Comparison of ENCODE assay signal across 18 cellular contexts in genomic region chr17:59337741-59338299, GRCh38.
"Had no signal": no experiment of that assay in that cellular context is flagged by ENCODE, and none has a peak within 500 bp of the region (broad histone marks: within the 10 kb centered on the region; RNA-seq: fewer than 3 reads in every experiment).

No MANE protein-coding gene starts in this region.

- H3K27ac Mint-ChIP-seq: activated naive CD4-positive, alpha-beta T cell treated with anti-CD3 and anti-CD28 coated beads, Interleukin-2, amount 50 U/mL, for 24 hours; activated T-cell treated with anti-CD3 and anti-CD28 coated beads, Interleukin-2, amount 50 U/mL, for 24 hours; brain; dendritic cell treated with granulocyte-macrophage colony-stimulating factor and Interleukin-4, amounts not matched to agents 40 ng/mL and 50 ng/mL, for 4 days; effector memory CD8-positive, alpha-beta T cell; stimulated activated naive B cell treated with anti-CD40 and anti-IgM and Interleukin-4, amounts not matched to agents 10 μg/mL and 1 μg/mL and 100 μg/mL, for 72 hours had no signal

- H3K27me3 ChIP-seq: left lung, tibial nerve, uterus had no signal

- ATAC-seq: effector memory CD8-positive, alpha-beta T cell; left lung; stimulated activated naive B cell treated with anti-CD40 and anti-IgM and Interleukin-4, amounts not matched to agents 10 μg/mL and 1 μg/mL and 100 μg/mL, for 72 hours had no signal

- DNase-seq: activated CD4-positive, alpha-beta T cell treated with anti-CD3 and anti-CD28 coated beads for 1 hour; activated CD4-positive, alpha-beta T cell treated with anti-CD3 and anti-CD28 coated beads, Interleukin-2, amount 50 U/mL, for 4 hours; activated effector memory CD4-positive, alpha-beta T cell treated with anti-CD3 and anti-CD28 coated beads, Interleukin-2, amount 50 U/mL, for 16 hours; activated T-cell treated with anti-CD3 and anti-CD28 coated beads, Interleukin-2, amount 50 U/mL, for 24 hours; amygdala; cerebellar nuclear complex; effector memory CD8-positive, alpha-beta T cell; left lung; mesenchymal stem cell; stimulated activated CD4-positive, alpha-beta T cell treated with anti-CD3 and anti-CD28 coated beads, Interleukin-15, amount 100 ng/mL, for 24 hours; stimulated activated CD4-positive, alpha-beta T cell treated with anti-CD3 and anti-CD28 coated beads, Interleukin-4, amount 100 ng/mL, for 1 hour; stimulated activated naive B cell treated with anti-CD40 and anti-IgM and Interleukin-4, amounts not matched to agents 10 μg/mL and 1 μg/mL and 100 μg/mL, for 72 hours; uterus had no signal

- H3K4me3 Mint-ChIP-seq: activated naive CD4-positive, alpha-beta T cell treated with anti-CD3 and anti-CD28 coated beads, Interleukin-2, amount 50 U/mL, for 24 hours; activated T-cell treated with anti-CD3 and anti-CD28 coated beads, Interleukin-2, amount 50 U/mL, for 24 hours; dendritic cell treated with granulocyte-macrophage colony-stimulating factor and Interleukin-4, amounts not matched to agents 40 ng/mL and 50 ng/mL, for 4 days; effector memory CD8-positive, alpha-beta T cell; stimulated activated naive B cell treated with anti-CD40 and anti-IgM and Interleukin-4, amounts not matched to agents 10 μg/mL and 1 μg/mL and 100 μg/mL, for 72 hours had no signal

- H3K27ac ChIP-seq: epithelial cell of prostate, left lung, uterus had no signal

- H3K27me3 Mint-ChIP-seq: activated naive CD4-positive, alpha-beta T cell treated with anti-CD3 and anti-CD28 coated beads, Interleukin-2, amount 50 U/mL, for 24 hours; activated T-cell treated with anti-CD3 and anti-CD28 coated beads, Interleukin-2, amount 50 U/mL, for 24 hours; dendritic cell treated with granulocyte-macrophage colony-stimulating factor and Interleukin-4, amounts not matched to agents 40 ng/mL and 50 ng/mL, for 4 days; effector memory CD8-positive, alpha-beta T cell; stimulated activated naive B cell treated with anti-CD40 and anti-IgM and Interleukin-4, amounts not matched to agents 10 μg/mL and 1 μg/mL and 100 μg/mL, for 72 hours had no signal

- H3K9me3 ChIP-seq: left lung, tibial nerve, uterus had no signal

- H3K36me3 Mint-ChIP-seq: activated naive CD4-positive, alpha-beta T cell treated with anti-CD3 and anti-CD28 coated beads, Interleukin-2, amount 50 U/mL, for 24 hours; brain; stimulated activated naive B cell treated with anti-CD40 and anti-IgM and Interleukin-4, amounts not matched to agents 10 μg/mL and 1 μg/mL and 100 μg/mL, for 72 hours had no signal

- H3K9me3 Mint-ChIP-seq: activated naive CD4-positive, alpha-beta T cell treated with anti-CD3 and anti-CD28 coated beads, Interleukin-2, amount 50 U/mL, for 24 hours; activated T-cell treated with anti-CD3 and anti-CD28 coated beads, Interleukin-2, amount 50 U/mL, for 24 hours; brain; dendritic cell treated with granulocyte-macrophage colony-stimulating factor and Interleukin-4, amounts not matched to agents 40 ng/mL and 50 ng/mL, for 4 days; effector memory CD8-positive, alpha-beta T cell; stimulated activated naive B cell treated with anti-CD40 and anti-IgM and Interleukin-4, amounts not matched to agents 10 μg/mL and 1 μg/mL and 100 μg/mL, for 72 hours had no signal
